Comparison of ENCODE assay signal across 1 cellular context in genomic region chr2:36965751-36966369, GRCh38.
A peak's percentile ranks its signal among the peaks of the same experiment; 100 is the strongest.
TF ChIP-seq lines count a peak whose summit lies in the region.

No MANE protein-coding gene starts in this region.

TF ChIP-seq in K562, 482 proteins besides CTCF, POLR2A, EP300 and RAD21 (continued from another document and continues in another):
- TF ChIP-seq MNT (conservative IDR thresholded peaks at IDR 0.05) (0 out of 4 replicates have a peak, but pooled peaks of 1 of the 2 experiments have one; percentile 11), E2F8 (IDR thresholded peaks at IDR 0.05; ENCODE audit: low read depth, partially characterized antibody) (no peak), KLF16 (IDR thresholded peaks at IDR 0.05) (no peak), RAD51 (IDR thresholded peaks at IDR 0.05; ENCODE audit: borderline replicate concordance, low read depth) (no peak), DIDO1 (tag; IDR thresholded peaks at IDR 0.05; ENCODE audit: low read depth) (no peak), RBM34 (IDR thresholded peaks at IDR 0.05; ENCODE audit: borderline replicate concordance, insufficient read depth, low read length) (no peak), MXI1 (IDR thresholded peaks at IDR 0.05; ENCODE audit: low read depth, low read length) (no peak), ZBTB7A (IDR thresholded peaks at IDR 0.05; ENCODE audit: borderline replicate concordance, control insufficient read depth, low read depth, low read length) (peak; percentile 45; the same call in 1 of the 2 replicates), MBD2 (IDR thresholded peaks at IDR 0.05; ENCODE audit: borderline replicate concordance, low read depth) (no peak), ZBTB43 (CRISPR knock-in tag; IDR thresholded peaks at IDR 0.05) (no peak), UBTF (IDR thresholded peaks at IDR 0.05; ENCODE audit: borderline replicate concordance in 1 of 2, low read depth in 2 of 2, low read length in 2 of 2) (no peak), ZNF586 (CRISPR knock-in tag; conservative IDR thresholded peaks at IDR 0.05) (no peak), E2F6 (IDR thresholded peaks at IDR 0.05; ENCODE audit: borderline replicate concordance in 1 of 2, extremely low read depth in 1 of 2, insufficient read depth in 1 of 2, insufficient read length in 1 of 2, low read depth in 1 of 2, low read length in 1 of 2, poor library complexity in 1 of 2, severe bottlenecking in 1 of 2) (no peak), CLOCK (CRISPR knock-in tag; IDR thresholded peaks at IDR 0.05; ENCODE audit: borderline replicate concordance) (no peak), MTA2 (IDR thresholded peaks at IDR 0.05; ENCODE audit: low read depth) (no peak), PPARD (CRISPR knock-in tag; IDR thresholded peaks at IDR 0.05) (no peak), FOSL1 (tag; conservative IDR thresholded peaks at IDR 0.05) (no peak), HCFC1 (IDR thresholded peaks at IDR 0.05; ENCODE audit: low read depth, low read length) (no peak), CCNT2 (IDR thresholded peaks at IDR 0.05; ENCODE audit: borderline replicate concordance, extremely low read depth, insufficient read length, low read depth, low read length) (no peak), ZNF77 (CRISPR knock-in tag; IDR thresholded peaks at IDR 0.05) (no peak), ELF2 (CRISPR knock-in tag; IDR thresholded peaks at IDR 0.05) (no peak), ZBTB49 (CRISPR knock-in tag; IDR thresholded peaks at IDR 0.05; ENCODE audit: borderline replicate concordance) (no peak), ZBTB11 (CRISPR knock-in tag; IDR thresholded peaks at IDR 0.05) (no peak), NFATC3 (IDR thresholded peaks at IDR 0.05) (no peak), BMI1 (IDR thresholded peaks at IDR 0.05; ENCODE audit: low read length) (no peak), TRIM24 (IDR thresholded peaks at IDR 0.05) (no peak), CBX5 (IDR thresholded peaks at IDR 0.05; ENCODE audit: borderline replicate concordance, low read depth) (no peak), GABPA (tag; conservative IDR thresholded peaks at IDR 0.05; ENCODE audit: low read depth) (no peak), TCF7 (IDR thresholded peaks at IDR 0.05; ENCODE audit: borderline replicate concordance) (no peak), TEAD4 (IDR thresholded peaks at IDR 0.05; ENCODE audit: low read length) (no peak), TEAD4 (CRISPR knock-in tag; IDR thresholded peaks at IDR 0.05; ENCODE audit: borderline replicate concordance) (no peak), DNMT1 (IDR thresholded peaks at IDR 0.05) (no peak), ZFP36 (IDR thresholded peaks at IDR 0.05; ENCODE audit: low read depth, low read length, partially characterized antibody) (no peak), ID3 (CRISPR knock-in tag; IDR thresholded peaks at IDR 0.05) (no peak), ID3 (tag; IDR thresholded peaks at IDR 0.05) (0 out of 2 replicates have a peak, but pooled peaks have one; percentile 24), FOXK2 (conservative IDR thresholded peaks at IDR 0.05 in 1 of 2, IDR thresholded peaks at IDR 0.05 in 1 of 2; ENCODE audit: low read depth in 2 of 2) (peak; percentile 49 to 54; a peak in 3 of 4 replicates), HNRNPH1 (optimal IDR thresholded peaks at IDR 0.05; ENCODE audit: low read depth, low read length) (no peak), ZFP1 (CRISPR knock-in tag; IDR thresholded peaks at IDR 0.05) (no peak), BHLHE40 (IDR thresholded peaks at IDR 0.05; ENCODE audit: low read length) (peak; percentile 43), KAT2B (IDR thresholded peaks at IDR 0.05; ENCODE audit: low read depth, low read length) (no peak), HMBOX1 (IDR thresholded peaks at IDR 0.05) (no peak), CHD4 (IDR thresholded peaks at IDR 0.05; ENCODE audit: insufficient read depth, insufficient replicate concordance, low read depth, low read length, poor library complexity, severe bottlenecking) (no peak), POLR3G (IDR thresholded peaks at IDR 0.05; ENCODE audit: extremely low read depth, insufficient read length, insufficient replicate concordance) (no peak), ARNT (IDR thresholded peaks at IDR 0.05) (0 out of 4 replicates have a peak, but pooled peaks of 1 of the 2 experiments have one; percentile 12), THRAP3 (IDR thresholded peaks at IDR 0.05; ENCODE audit: borderline replicate concordance) (no peak), ELF4 (CRISPR knock-in tag; IDR thresholded peaks at IDR 0.05) (no peak)
